Comparison of ENCODE assay signal across 24 cellular contexts in genomic region chr5:81355291-81356251, GRCh38. TPM values are rescaled to one million over a fixed set of nuclear protein-coding genes. Genes with fewer than 3 reads are reported as not detected.
DNase-seq lines count a peak whose midpoint lies in the region; ATAC-seq, FAIRE-seq and TF ChIP-seq lines count a peak whose summit lies in the region.
"Had no signal": no experiment of that assay in that cellular context is flagged by ENCODE, and none has a peak within 500 bp of the region (broad histone marks: within the 10 kb centered on the region; RNA-seq: fewer than 3 reads in every experiment).

No MANE protein-coding gene starts in this region.

- H3K4me3 Mint-ChIP-seq in stimulated activated effector memory CD8-positive, alpha-beta T cell treated with anti-CD3 and anti-CD28 coated beads, Interleukin-12 subunit alpha, Interleukin-12 subunit beta, amount 100 ng/mL, for 72 hours = no peak overlapping the region
- H3K4me3 Mint-ChIP-seq: B cell; CD14-positive monocyte; CD4-positive, alpha-beta T cell; CD8-positive, alpha-beta memory T cell had no signal

- FAIRE-seq in GM12891 (lab: Jason Lieb, UNC) = no peak
- FAIRE-seq: A204.1, D721Med, G401.6, GM19239, H1 had no signal

- H3K9me3 Mint-ChIP-seq in stimulated activated effector memory CD8-positive, alpha-beta T cell treated with anti-CD3 and anti-CD28 coated beads, Interleukin-12 subunit alpha, Interleukin-12 subunit beta, amount 100 ng/mL, for 72 hours = no peaks in the 10 kb centered on the region
- H3K9me3 Mint-ChIP-seq: CD4-positive, alpha-beta T cell; CD8-positive, alpha-beta memory T cell had no signal

- no peak overlapping the region for H3K27ac Mint-ChIP-seq in stimulated activated effector memory CD8-positive, alpha-beta T cell treated with anti-CD3 and anti-CD28 coated beads, Interleukin-12 subunit alpha, Interleukin-12 subunit beta, amount 100 ng/mL, for 72 hours
- H3K27ac Mint-ChIP-seq: B cell; CD14-positive monocyte; CD4-positive, alpha-beta T cell; CD8-positive, alpha-beta memory T cell had no signal

- intact Hi-C loops in right lobe of liver (cut with DNase I) = no loop called here

- TF ChIP-seq POLR2A in right lobe of liver (IDR thresholded peaks at IDR 0.05) = no peak
- no peak for TF ChIP-seq POLR2A in upper lobe of left lung (IDR thresholded peaks at IDR 0.05)
- TF ChIP-seq POLR2A in GM12891 (IDR thresholded peaks at IDR 0.05; ENCODE audit: low read depth, low read length) = no peak

- no peak overlapping the region for H3K4me3 ChIP-seq in right lobe of liver
- H3K4me3 ChIP-seq in upper lobe of left lung = no peak overlapping the region
- H3K4me3 ChIP-seq: BLaER1, GM23248 had no signal

- TF ChIP-seq CTCF in right lobe of liver (IDR thresholded peaks at IDR 0.05) = no peak
- TF ChIP-seq CTCF in upper lobe of left lung (IDR thresholded peaks at IDR 0.05) = no peak

- no peaks in the 10 kb centered on the region for H3K36me3 Mint-ChIP-seq in stimulated activated effector memory CD8-positive, alpha-beta T cell treated with anti-CD3 and anti-CD28 coated beads, Interleukin-12 subunit alpha, Interleukin-12 subunit beta, amount 100 ng/mL, for 72 hours
- H3K36me3 Mint-ChIP-seq: CD14-positive monocyte; CD8-positive, alpha-beta memory T cell had no signal

- peak; percentile 37 for DNase-seq in DMS53 (lab: John Stamatoyannopoulos, UW)
- DNase-seq in DMS53 treated with DMSO at 0.1 percent for 48 hours (lab: John Stamatoyannopoulos, UW; ENCODE audit: unreplicated experiment) = no peak
- DNase-seq in left lobe of liver (ENCODE audit: low spot score) = peak; percentile 74
- peak; percentile 49 to 80 (median 80) for DNase-seq in right lobe of liver
- no peak for DNase-seq in stimulated activated effector memory CD8-positive, alpha-beta T cell treated with anti-CD3 and anti-CD28 coated beads, Interleukin-12 subunit alpha, Interleukin-12 subunit beta, amount 100 ng/mL, for 72 hours (ENCODE audit: low spot score in 2 of 2)
- no peak for DNase-seq in NCI-H2107 treated with DMSO at 0.1 percent for 48 hours (lab: John Stamatoyannopoulos, UW; ENCODE audit: unreplicated experiment)
- no peak for DNase-seq in upper lobe of left lung
- no peak for DNase-seq in GM12891 (ENCODE audit: insufficient read length, low spot score)
- DNase-seq: CD4-positive, alpha-beta T cell; CD8-positive, alpha-beta memory T cell; DMS 273 treated with DMSO at 0.1 percent for 48 hours; DND-41; GM23248; H7; HCEC 1CT had no signal

- WGBS in right lobe of liver (ENCODE audit: insufficient coverage, low coverage, low lambda C conversion rate, missing lambda C conversion rate) = 22% methylated on average over 11 of the region's 11 CpGs
- WGBS in upper lobe of left lung, 2 donors = 72 to 86% methylated on average over 11 of the region's 11 CpGs

- H3K4me1 Mint-ChIP-seq in stimulated activated effector memory CD8-positive, alpha-beta T cell treated with anti-CD3 and anti-CD28 coated beads, Interleukin-12 subunit alpha, Interleukin-12 subunit beta, amount 100 ng/mL, for 72 hours = no peaks in the 10 kb centered on the region
- H3K4me1 Mint-ChIP-seq: B cell; CD8-positive, alpha-beta memory T cell had no signal

- H3K4me1 ChIP-seq in right lobe of liver = peaks cover 0 to 77% (median 34%) of the 10 kb centered on the region in 4 donors
- no peaks in the 10 kb centered on the region for H3K4me1 ChIP-seq in upper lobe of left lung

- no peaks in the 10 kb centered on the region for H3K27me3 ChIP-seq in right lobe of liver
- no peaks in the 10 kb centered on the region for H3K27me3 ChIP-seq in upper lobe of left lung
- H3K27me3 ChIP-seq: BLaER1 had no signal

- no peaks in the 10 kb centered on the region for H3K9me3 ChIP-seq in right lobe of liver
- H3K9me3 ChIP-seq in upper lobe of left lung = no peaks in the 10 kb centered on the region
- H3K9me3 ChIP-seq: BLaER1 had no signal

- H3K36me3 ChIP-seq in right lobe of liver (peaks cover 0 to 14% (median 4%) of the 10 kb centered on the region in 4 donors), upper lobe of left lung (no peaks in the 10 kb centered on the region)
- H3K36me3 ChIP-seq: BLaER1 had no signal

- no peak for TF ChIP-seq EP300 in upper lobe of left lung (IDR thresholded peaks at IDR 0.05)

- peak overlapping the region; percentile 37 to 95 (median 87) for H3K27ac ChIP-seq in right lobe of liver
- no peak overlapping the region for H3K27ac ChIP-seq in upper lobe of left lung
- H3K27ac ChIP-seq: 22Rv1, BLaER1, GM23248 had no signal

- ATAC-seq in left lobe of liver (peak; percentile 63), right lobe of liver (peak; percentile 52 to 74 (median 64)), upper lobe of left lung (ENCODE audit: low FRiP score in 2 of 2) (no peak)
- ATAC-seq in stimulated activated effector memory CD8-positive, alpha-beta T cell treated with anti-CD3 and anti-CD28 coated beads, Interleukin-12 subunit alpha, Interleukin-12 subunit beta, amount 100 ng/mL, for 72 hours = peak; percentile 13

TF ChIP-seq in GM12891, 5 proteins besides CTCF, POLR2A, EP300 and RAD21:
- TF ChIP-seq POU2F2 (IDR thresholded peaks at IDR 0.05; ENCODE audit: low read depth, low read length) (no peak), TAF1 (IDR thresholded peaks at IDR 0.05; ENCODE audit: low read depth, low read length) (no peak), SPI1 (IDR thresholded peaks at IDR 0.05; ENCODE audit: low read depth, low read length) (no peak), PAX5 (IDR thresholded peaks at IDR 0.05; ENCODE audit: insufficient read depth, low read length, severe bottlenecking) (no peak), POLR2AphosphoS5 (IDR thresholded peaks at IDR 0.05; ENCODE audit: low read depth, low read length) (no peak)

RNA-seq across cellular contexts. Expression of gene ACOT12, which starts 38.4 kb away (rescaled TPM):
- 51.6 TPM for total RNA-seq in left lobe of liver
- 100 to 1,000 TPM in 2 of 6 experiments, 10 to 100 TPM in 4; 50.5 to 115 (median 67.5) TPM for total RNA-seq in right lobe of liver
- not detected for total RNA-seq in upper lobe of left lung
- not detected for polyA plus RNA-seq in GM12891 (2012; ENCODE audit: low read depth, missing spikeins)
- total RNA-seq: B cell; CD8-positive, alpha-beta memory T cell; GM23248; H1; H7 had no signal
- polyA plus RNA-seq: CD14-positive monocyte; CD8-positive, alpha-beta memory T cell; GM23248 had no signal

RNA-seq across cellular contexts. Expression of gene ZCCHC9, which starts 54.2 kb away (rescaled TPM):
- total RNA-seq in left lobe of liver (12.2 TPM), right lobe of liver (10 to 100 TPM; 14.9 to 19.1 (median 17.2) TPM), upper lobe of left lung (10 to 100 TPM; 14.7 to 35.6 (median 18.3) TPM)
- 28.1 TPM for polyA plus RNA-seq in GM12891 (2012; ENCODE audit: low read depth, missing spikeins)

Comparison
In these comparisons a context has a peak if more than half of its experiments do, and no peak if none do; other contexts are left out.
1. DNase-seq: peak in DMS53 (single experiment), left lobe of liver (single experiment) and right lobe of liver (3 of 3); none in DMS53 treated with DMSO at 0.1 percent for 48 hours (single experiment), stimulated activated effector memory CD8-positive, alpha-beta T cell treated with anti-CD3 and anti-CD28 coated beads, Interleukin-12 subunit alpha, Interleukin-12 subunit beta, amount 100 ng/mL, for 72 hours (0 of 2), NCI-H2107 treated with DMSO at 0.1 percent for 48 hours (single experiment), upper lobe of left lung (0 of 2) and GM12891 (single experiment).
2. ATAC-seq: peak in left lobe of liver (single experiment), right lobe of liver (4 of 4) and stimulated activated effector memory CD8-positive, alpha-beta T cell treated with anti-CD3 and anti-CD28 coated beads, Interleukin-12 subunit alpha, Interleukin-12 subunit beta, amount 100 ng/mL, for 72 hours (single experiment); none in upper lobe of left lung (0 of 2).
3. H3K27ac ChIP-seq: peak in right lobe of liver (3 of 3); none in upper lobe of left lung (0 of 4).
4. RNA of gene ACOT12, which starts 38.4 kb away (total RNA-seq): 50.5 to 115 TPM in right lobe of liver and 51.6 TPM in left lobe of liver (single experiment); not detected in upper lobe of left lung; every median in the first group is over 10 times any median in the second.